ENCODE assay signal across 20 cellular contexts in the genomic region with DNA sequence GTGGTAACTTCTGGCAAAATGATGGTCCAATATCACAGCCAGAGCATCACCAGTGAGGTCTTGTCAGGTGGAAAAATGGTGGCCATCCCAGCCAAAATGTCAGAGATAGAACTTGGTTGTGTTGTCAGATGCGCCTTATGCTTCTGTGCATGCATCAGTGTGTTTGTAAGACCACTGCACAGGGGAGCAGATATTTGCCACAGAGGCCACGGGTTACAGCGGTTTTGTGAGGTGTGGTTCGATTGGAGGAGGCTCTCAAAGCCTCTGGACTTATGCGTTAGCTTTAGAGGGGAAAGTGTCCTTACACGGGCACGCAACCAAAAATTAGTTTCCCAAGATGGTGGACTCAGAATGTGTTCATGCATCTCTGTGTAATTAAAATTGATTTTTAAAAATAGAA.
DNase-seq lines count a peak whose midpoint lies in the region; ATAC-seq and TF ChIP-seq lines count a peak whose summit lies in the region.
"Had no signal": no experiment of that assay in that cellular context is flagged by ENCODE, and none has a peak within 500 bp of the region (broad histone marks: within the 10 kb centered on the region; RNA-seq: fewer than 3 reads in every experiment).

No MANE protein-coding gene starts in this region.

- H3K27me3 Mint-ChIP-seq in activated CD4-positive, alpha-beta T cell treated with anti-CD3 and anti-CD28 coated beads, Interleukin-2, amount 10 ng/mL, durations not matched to agents 24 days and 14 days, result no peaks in the 10 kb centered on the region
- peaks cover 3% of the 10 kb centered on the region for H3K27me3 Mint-ChIP-seq in activated CD4-positive, alpha-beta memory T cell treated with anti-CD3 and anti-CD28 coated beads for 36 hours
- H3K27me3 Mint-ChIP-seq: B cell had no signal

- no peaks in the 10 kb centered on the region for H3K9me3 ChIP-seq in right atrium auricular region
- H3K9me3 ChIP-seq in heart left ventricle, result no peaks in the 10 kb centered on the region
- H3K9me3 ChIP-seq in esophagus muscularis mucosa, result peaks cover 0 to 5% (median 0%) of the 10 kb centered on the region in 4 donors
- H3K9me3 ChIP-seq: Caco-2 had no signal

- TF ChIP-seq POLR2A in heart left ventricle (IDR thresholded peaks at IDR 0.05) (no peak), esophagus muscularis mucosa (IDR thresholded peaks at IDR 0.05; ENCODE audit: low read depth) (no peak)

- H3K27me3 ChIP-seq in right atrium auricular region, result no peaks in the 10 kb centered on the region
- H3K27me3 ChIP-seq in heart left ventricle, result no peaks in the 10 kb centered on the region
- peaks cover 0 to 19% (median 0%) of the 10 kb centered on the region in 4 donors for H3K27me3 ChIP-seq in esophagus muscularis mucosa
- H3K27me3 ChIP-seq: BLaER1 had no signal

- H3K4me3 Mint-ChIP-seq in activated CD4-positive, alpha-beta T cell treated with anti-CD3 and anti-CD28 coated beads, Interleukin-2, amount 10 ng/mL, durations not matched to agents 24 days and 14 days, result no peak overlapping the region
- H3K4me3 Mint-ChIP-seq in activated CD4-positive, alpha-beta memory T cell treated with anti-CD3 and anti-CD28 coated beads for 36 hours, result no peak overlapping the region
- H3K4me3 Mint-ChIP-seq: B cell; CD4-positive, CD25-positive, alpha-beta regulatory T cell; CD8-positive, alpha-beta T cell had no signal

- no peaks in the 10 kb centered on the region for H3K4me1 ChIP-seq in right atrium auricular region
- no peaks in the 10 kb centered on the region for H3K4me1 ChIP-seq in heart left ventricle
- no peaks in the 10 kb centered on the region for H3K4me1 ChIP-seq in esophagus muscularis mucosa
- H3K4me1 ChIP-seq: BLaER1, Caco-2 had no signal

- no peaks in the 10 kb centered on the region for H3K9me3 Mint-ChIP-seq in activated CD4-positive, alpha-beta T cell treated with anti-CD3 and anti-CD28 coated beads, Interleukin-2, amount 10 ng/mL, durations not matched to agents 24 days and 14 days
- no peaks in the 10 kb centered on the region for H3K9me3 Mint-ChIP-seq in activated CD4-positive, alpha-beta memory T cell treated with anti-CD3 and anti-CD28 coated beads for 36 hours
- H3K9me3 Mint-ChIP-seq: CD8-positive, alpha-beta T cell had no signal

- POLR2A ChIA-PET in activated CD4-positive, alpha-beta memory T cell treated with anti-CD3 and anti-CD28 coated beads for 36 hours (lab: Charles Lee), result no interaction called here

- CTCF ChIA-PET in activated CD4-positive, alpha-beta memory T cell treated with anti-CD3 and anti-CD28 coated beads for 36 hours (lab: Charles Lee), result no interaction called here

- no peak for ATAC-seq in heart left ventricle
- ATAC-seq: CD8-positive, alpha-beta T cell; GM12878 had no signal

- TF ChIP-seq CTCF in right atrium auricular region (IDR thresholded peaks at IDR 0.05), result no peak
- no peak for TF ChIP-seq CTCF in heart left ventricle (IDR thresholded peaks at IDR 0.05)
- no peak for TF ChIP-seq CTCF in esophagus muscularis mucosa (IDR thresholded peaks at IDR 0.05)

- H3K4me1 Mint-ChIP-seq in activated CD4-positive, alpha-beta T cell treated with anti-CD3 and anti-CD28 coated beads, Interleukin-2, amount 10 ng/mL, durations not matched to agents 24 days and 14 days, result no peaks in the 10 kb centered on the region
- H3K4me1 Mint-ChIP-seq in activated CD4-positive, alpha-beta memory T cell treated with anti-CD3 and anti-CD28 coated beads for 36 hours (ENCODE audit: low read depth), result no peaks in the 10 kb centered on the region
- H3K4me1 Mint-ChIP-seq: B cell; CD4-positive, CD25-positive, alpha-beta regulatory T cell had no signal

- H3K36me3 ChIP-seq in right atrium auricular region (no peaks in the 10 kb centered on the region), heart left ventricle (no peaks in the 10 kb centered on the region), esophagus muscularis mucosa (no peaks in the 10 kb centered on the region)
- H3K36me3 ChIP-seq: BLaER1 had no signal

- H3K4me3 ChIP-seq in right atrium auricular region, result no peak overlapping the region
- H3K4me3 ChIP-seq in heart left ventricle, result no peak overlapping the region
- no peak overlapping the region for H3K4me3 ChIP-seq in esophagus muscularis mucosa
- H3K4me3 ChIP-seq: BLaER1, GM12878 had no signal

- intact Hi-C loops in activated CD4-positive, alpha-beta T cell treated with anti-CD3 and anti-CD28 coated beads, Interleukin-2, amount 10 ng/mL, durations not matched to agents 24 days and 14 days (cut with micrococcal nuclease), result no loop called here
- intact Hi-C loops in heart left ventricle (cut with DNase I) (no loop called here), esophagus muscularis mucosa (cut with DNase I) (no loop called here)
- intact Hi-C loops in activated CD4-positive, alpha-beta memory T cell treated with anti-CD3 and anti-CD28 coated beads for 36 hours (cut with micrococcal nuclease), result no loop called here

- WGBS in heart left ventricle, 4 donors, result 86 to 91% (median 91%) methylated on average over 7 of the region's 7 CpGs
- WGBS in esophagus muscularis mucosa, result 90% methylated on average over 7 of the region's 7 CpGs

- H3K27ac ChIP-seq in right atrium auricular region (no peak overlapping the region), heart left ventricle (no peak overlapping the region), esophagus muscularis mucosa (replicated peaks in 1 of 4) (no peak overlapping the region)
- H3K27ac ChIP-seq: 22Rv1, BLaER1, C4-2B had no signal

- peak; percentile 30 for DNase-seq in activated CD4-positive, alpha-beta T cell treated with anti-CD3 and anti-CD28 coated beads, Interleukin-2, amount 10 ng/mL, durations not matched to agents 24 days and 14 days
- no peak for DNase-seq in activated CD4-positive, alpha-beta T cell treated with anti-CD3 and anti-CD28 coated beads for 4 hours
- DNase-seq in right atrium auricular region (ENCODE audit: low spot score) (peak; percentile 42), heart left ventricle (no peak), esophagus muscularis mucosa (ENCODE audit: extremely low spot score) (peak; percentile 78), ureter (ENCODE audit: low spot score) (peak; percentile 26), NCI-H510A (lab: John Stamatoyannopoulos, UW) (no peak)
- DNase-seq in activated CD4-positive, alpha-beta memory T cell treated with anti-CD3 and anti-CD28 coated beads for 36 hours, result no peak
- DNase-seq: Caco-2; CD4-positive, CD25-positive, alpha-beta regulatory T cell; CD8-positive, alpha-beta T cell; DMS153; DND-41; GOT3; HCEC 1CT had no signal

- no peak for TF ChIP-seq EP300 in esophagus muscularis mucosa (IDR thresholded peaks at IDR 0.05)

- H3K36me3 Mint-ChIP-seq in activated CD4-positive, alpha-beta T cell treated with anti-CD3 and anti-CD28 coated beads, Interleukin-2, amount 10 ng/mL, durations not matched to agents 24 days and 14 days (ENCODE audit: low read depth), result no peaks in the 10 kb centered on the region
- no peaks in the 10 kb centered on the region for H3K36me3 Mint-ChIP-seq in activated CD4-positive, alpha-beta memory T cell treated with anti-CD3 and anti-CD28 coated beads for 36 hours
- H3K36me3 Mint-ChIP-seq: CD4-positive, CD25-positive, alpha-beta regulatory T cell; CD8-positive, alpha-beta T cell had no signal

- no peak overlapping the region for H3K27ac Mint-ChIP-seq in activated CD4-positive, alpha-beta T cell treated with anti-CD3 and anti-CD28 coated beads, Interleukin-2, amount 10 ng/mL, durations not matched to agents 24 days and 14 days
- H3K27ac Mint-ChIP-seq in activated CD4-positive, alpha-beta memory T cell treated with anti-CD3 and anti-CD28 coated beads for 36 hours, result no peak overlapping the region
- H3K27ac Mint-ChIP-seq: B cell; CD4-positive, CD25-positive, alpha-beta regulatory T cell; CD8-positive, alpha-beta T cell had no signal

Comparison
In these comparisons a context has a peak if more than half of its experiments do, and no peak if none do; other contexts are left out.
1. DNase-seq: peak in activated CD4-positive, alpha-beta T cell treated with anti-CD3 and anti-CD28 coated beads, Interleukin-2, amount 10 ng/mL, durations not matched to agents 24 days and 14 days (single experiment), right atrium auricular region (single experiment), esophagus muscularis mucosa (single experiment) and ureter (single experiment); none in activated CD4-positive, alpha-beta T cell treated with anti-CD3 and anti-CD28 coated beads for 4 hours (0 of 2), heart left ventricle (0 of 5), activated CD4-positive, alpha-beta memory T cell treated with anti-CD3 and anti-CD28 coated beads for 36 hours (single experiment) and NCI-H510A (single experiment).